Comparison of ENCODE assay signal across 34 cellular contexts in the genomic region with DNA sequence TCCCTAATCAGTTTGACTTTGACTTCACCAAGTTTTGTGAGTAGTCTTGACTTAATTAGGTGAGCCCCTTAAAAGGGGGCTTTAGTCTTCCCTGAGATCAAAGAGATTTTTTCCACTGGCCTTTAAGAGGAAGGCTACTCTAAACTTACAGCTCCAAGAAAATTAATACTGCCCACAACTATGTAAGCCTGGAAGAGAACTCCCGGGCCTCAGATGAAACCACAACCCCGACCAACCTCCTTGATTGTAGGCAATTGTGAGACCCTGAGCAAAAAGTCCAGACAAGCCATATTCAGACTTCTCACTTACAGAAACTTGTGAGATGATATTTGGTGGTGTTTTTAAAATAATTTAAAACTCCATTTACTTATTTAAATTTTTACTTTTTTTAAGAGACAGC.
"Had no signal": no experiment of that assay in that cellular context is flagged by ENCODE, and none has a peak within 500 bp of the region (broad histone marks: within the 10 kb centered on the region; RNA-seq: fewer than 3 reads in every experiment).

No MANE protein-coding gene starts in this region.

- FAIRE-seq: bronchial epithelial cell had no signal

- H3K27ac Mint-ChIP-seq: activated CD4-positive, alpha-beta memory T cell treated with anti-CD3 and anti-CD28 coated beads, Interleukin-2, amount 10 ng/mL, durations not matched to agents 7 days and 5 days; activated CD8-positive, alpha-beta memory T cell treated with anti-CD3 and anti-CD28 coated beads, Interleukin-2, amount 10 ng/mL, durations not matched to agents 7 days and 5 days; activated naive CD4-positive, alpha-beta T cell treated with anti-CD3 and anti-CD28 coated beads, Interleukin-2, amount 10 ng/mL, durations not matched to agents 7 days and 5 days; activated naive CD8-positive, alpha-beta T cell; activated naive CD8-positive, alpha-beta T cell treated with anti-CD3 and anti-CD28 coated beads, Interleukin-2, amount 50 U/mL, for 24 hours; brain; T-cell; T-helper 17 cell had no signal

- H3K4me2 ChIP-seq: KMS-11, SK-N-SH had no signal

- H3K27ac ChIP-seq: KMS-11, SJSA1, WERI-Rb-1 had no signal

- H3K9ac ChIP-seq: KMS-11, SK-N-SH had no signal

- H3K4me1 ChIP-seq: SJSA1 had no signal

- H3K9me2 ChIP-seq: SK-N-SH had no signal

- H3K4me3 Mint-ChIP-seq: activated CD4-positive, alpha-beta memory T cell treated with anti-CD3 and anti-CD28 coated beads, Interleukin-2, amount 10 ng/mL, durations not matched to agents 7 days and 5 days; activated CD8-positive, alpha-beta memory T cell treated with anti-CD3 and anti-CD28 coated beads, Interleukin-2, amount 10 ng/mL, durations not matched to agents 7 days and 5 days; activated naive CD4-positive, alpha-beta T cell treated with anti-CD3 and anti-CD28 coated beads, Interleukin-2, amount 10 ng/mL, durations not matched to agents 7 days and 5 days; activated naive CD8-positive, alpha-beta T cell; activated naive CD8-positive, alpha-beta T cell treated with anti-CD3 and anti-CD28 coated beads, Interleukin-2, amount 50 U/mL, for 24 hours; brain; T-cell; T-helper 17 cell had no signal

- H3K27me3 Mint-ChIP-seq: activated CD4-positive, alpha-beta memory T cell treated with anti-CD3 and anti-CD28 coated beads, Interleukin-2, amount 10 ng/mL, durations not matched to agents 7 days and 5 days; activated CD8-positive, alpha-beta memory T cell treated with anti-CD3 and anti-CD28 coated beads, Interleukin-2, amount 10 ng/mL, durations not matched to agents 7 days and 5 days; activated naive CD4-positive, alpha-beta T cell treated with anti-CD3 and anti-CD28 coated beads, Interleukin-2, amount 10 ng/mL, durations not matched to agents 7 days and 5 days; activated naive CD8-positive, alpha-beta T cell; activated naive CD8-positive, alpha-beta T cell treated with anti-CD3 and anti-CD28 coated beads, Interleukin-2, amount 50 U/mL, for 24 hours; brain; T-cell; T-helper 17 cell had no signal

- DNase-seq: activated CD4-positive, alpha-beta memory T cell treated with anti-CD3 and anti-CD28 coated beads, Interleukin-2, amount 10 ng/mL, durations not matched to agents 7 days and 5 days; activated CD4-positive, alpha-beta T cell treated with anti-CD3 and anti-CD28 coated beads for 1 hour; activated CD4-positive, alpha-beta T cell treated with anti-CD3 and anti-CD28 coated beads for 48 hours; activated CD4-positive, CD25-positive, alpha-beta regulatory T cell; activated CD8-positive, alpha-beta memory T cell treated with anti-CD3 and anti-CD28 coated beads for 24 hours; activated CD8-positive, alpha-beta memory T cell treated with anti-CD3 and anti-CD28 coated beads, Interleukin-2, amount 10 ng/mL, durations not matched to agents 7 days and 5 days; activated CD8-positive, alpha-beta memory T cell treated with anti-CD3 and anti-CD28 coated beads, Interleukin-2, amount 50 U/mL, for 48 hours; activated effector memory CD4-positive, alpha-beta T cell treated with Interleukin-2 at 50 U/mL for 16 hours; activated naive CD4-positive, alpha-beta T cell treated with anti-CD3 and anti-CD28 coated beads, Interleukin-2, amount 10 ng/mL, durations not matched to agents 7 days and 5 days; activated naive CD8-positive, alpha-beta T cell treated with anti-CD3 and anti-CD28 coated beads, Interleukin-2, amount 50 U/mL, for 24 hours; activated T-cell treated with anti-CD3 and anti-CD28 coated beads, Interleukin-2, amount 50 U/mL, for 48 hours; amniotic stem cell; aorta; caudate nucleus; cerebellar nuclear complex; NCI-H1105; NCI-H1417 treated with DMSO at 0.1 percent for 48 hours; NCI-H187 treated with DMSO at 0.1 percent for 48 hours; NCI-H2081; NCI-H345; NCI-H524 treated with DMSO at 0.1 percent for 48 hours; RPMI8226; SHP77 treated with DMSO at 0.1 percent for 48 hours; SK-N-SH; T-cell; T-helper 17 cell; T-helper 9 cell; WERI-Rb-1 had no signal

- H3K4me1 Mint-ChIP-seq: activated naive CD4-positive, alpha-beta T cell treated with anti-CD3 and anti-CD28 coated beads, Interleukin-2, amount 10 ng/mL, durations not matched to agents 7 days and 5 days; brain had no signal

- H3K27me3 ChIP-seq: SJSA1 had no signal

- H3K4me3 ChIP-seq: SJSA1 had no signal

- ATAC-seq: activated CD8-positive, alpha-beta memory T cell treated with anti-CD3 and anti-CD28 coated beads, Interleukin-2, amount 10 ng/mL, durations not matched to agents 7 days and 5 days; activated naive CD8-positive, alpha-beta T cell treated with anti-CD3 and anti-CD28 coated beads, Interleukin-2, amount 50 U/mL, for 24 hours; Panc1; T-cell; T-helper 17 cell had no signal

- H3K9me3 ChIP-seq: SK-N-SH had no signal
